18 cellular contexts compared by ENCODE assay signal in the genomic region with DNA sequence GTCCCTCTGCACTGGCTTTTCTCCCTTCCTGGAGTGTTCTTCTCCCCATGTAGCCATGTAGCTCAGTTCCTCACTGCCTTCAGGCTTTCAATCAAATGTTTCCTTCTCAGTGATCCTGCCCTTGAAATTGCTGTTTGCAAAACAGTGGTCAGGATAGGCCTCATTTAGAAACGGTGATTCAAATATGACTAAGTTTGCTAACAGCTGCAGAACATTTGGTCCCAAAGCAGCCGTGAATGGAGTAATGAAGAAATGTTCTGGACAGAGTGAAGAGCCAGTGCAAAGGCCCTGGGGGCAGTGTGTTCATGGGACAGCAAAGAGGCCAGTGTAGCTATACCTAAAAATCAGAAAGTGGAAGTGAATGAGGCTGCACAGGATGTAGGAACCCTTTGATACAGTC.
DNase-seq lines count a peak whose midpoint lies in the region; TF ChIP-seq lines count a peak whose summit lies in the region.
"Had no signal": no experiment of that assay in that cellular context is flagged by ENCODE, and none has a peak within 500 bp of the region (broad histone marks: within the 10 kb centered on the region; RNA-seq: fewer than 3 reads in every experiment).

No MANE protein-coding gene starts in this region.

- H3K9me3 Mint-ChIP-seq in nephron progenitor cell, result no peaks in the 10 kb centered on the region
- H3K9me3 Mint-ChIP-seq: activated B cell treated with CpG ODN at 0.5 μM for 24 hours; activated naive CD8-positive, alpha-beta T cell treated with anti-CD3 and anti-CD28 coated beads for 36 hours had no signal

- WGBS in hepatocyte (ENCODE audit: low lambda C conversion rate, missing lambda C conversion rate), result 86% methylated on average over 2 of the region's 2 CpGs

- in situ Hi-C loops in GM13976 (cut with MboI; ENCODE audit: low sequenced_read_pairs, unreplicated experiment), result no loop called here

- no peaks in the 10 kb centered on the region for H3K9me3 ChIP-seq in fibroblast of lung (ENCODE audit: control insufficient read depth, insufficient read depth, low read depth, low read length)
- no peaks in the 10 kb centered on the region for H3K9me3 ChIP-seq in hepatocyte (ENCODE audit: low read depth)
- H3K9me3 ChIP-seq: BLaER1 treated with 17β-estradiol and CSF1 and Interleukin-3, amounts not matched to agents 10 nM and 100 nM had no signal

- DNase-seq in GM03348 (ENCODE audit: low spot score), result peak; percentile 48
- DNase-seq in RPMI7951 (ENCODE audit: low read depth), result peak; percentile 96
- DNase-seq in fibroblast of lung (ENCODE audit: low read depth in 2 of 2), result peak; percentile 67 to 81
- no peak for DNase-seq in nephron progenitor cell
- DNase-seq in GM13976 (ENCODE audit: low spot score), result no peak
- DNase-seq in dermis blood vessel endothelial cell, result no peak
- DNase-seq in hepatocyte (ENCODE audit: low spot score), result no peak
- no peak for DNase-seq in activated CD4-positive, CD25-positive, alpha-beta regulatory T cell (lab: John Stamatoyannopoulos, UW)
- DNase-seq: activated B cell treated with CpG ODN at 0.5 μM for 24 hours; activated naive CD8-positive, alpha-beta T cell treated with anti-CD3 and anti-CD28 coated beads for 36 hours; dorsolateral prefrontal cortex; KG1; kidney glomerular epithelial cell; NCI-H2081; NK-92 treated with Interleukin-12 subunit alpha and Interleukin-12 subunit beta, amount 100 ng/mL, for 24 hours; stimulated activated CD4-positive, alpha-beta T cell treated with anti-CD3 and anti-CD28 coated beads, Interleukin-4, amount 100 ng/mL, for 1 hour; stimulated activated naive B cell treated with anti-CD40 and anti-IgM and Interleukin-4, amounts not matched to agents 10 μg/mL and 1 μg/mL and 100 μg/mL, for 72 hours had no signal

- H2AFZ ChIP-seq in fibroblast of lung (ENCODE audit: low read length) (no peak overlapping the region), hepatocyte (no peak overlapping the region)

- H4K20me1 ChIP-seq in fibroblast of lung (ENCODE audit: control insufficient read depth, extremely low read depth, insufficient read depth, low read length), result no peaks in the 10 kb centered on the region
- no peaks in the 10 kb centered on the region for H4K20me1 ChIP-seq in hepatocyte (ENCODE audit: insufficient read depth, poor library complexity, severe bottlenecking)
- H4K20me1 ChIP-seq: BLaER1 treated with 17β-estradiol and CSF1 and Interleukin-3, amounts not matched to agents 10 nM and 100 nM had no signal

- no peaks in the 10 kb centered on the region for H3K27me3 ChIP-seq in fibroblast of lung (ENCODE audit: control insufficient read depth, insufficient read depth, low read length)
- H3K27me3 ChIP-seq in hepatocyte, result no peaks in the 10 kb centered on the region
- H3K27me3 ChIP-seq: BLaER1 treated with 17β-estradiol and CSF1 and Interleukin-3, amounts not matched to agents 10 nM and 100 nM; dorsolateral prefrontal cortex had no signal

- peaks cover 22% of the 10 kb centered on the region for H3K36me3 Mint-ChIP-seq in nephron progenitor cell (ENCODE audit: low read depth)
- H3K36me3 Mint-ChIP-seq: activated naive CD8-positive, alpha-beta T cell treated with anti-CD3 and anti-CD28 coated beads for 36 hours; stimulated activated naive B cell treated with anti-CD40 and anti-IgM and Interleukin-4, amounts not matched to agents 10 μg/mL and 1 μg/mL and 100 μg/mL, for 72 hours had no signal

- H3K9me2 ChIP-seq in hepatocyte (replicated peaks; ENCODE audit: insufficient read depth), result no peaks in the 10 kb centered on the region

- H3K4me1 ChIP-seq in fibroblast of lung (ENCODE audit: control insufficient read depth, extremely low read depth, insufficient read depth, low read length) (no peaks in the 10 kb centered on the region), hepatocyte (ENCODE audit: insufficient read depth) (no peaks in the 10 kb centered on the region)

- H3K4me1 Mint-ChIP-seq in nephron progenitor cell, result peaks cover 22% of the 10 kb centered on the region
- H3K4me1 Mint-ChIP-seq: activated B cell treated with CpG ODN at 0.5 μM for 24 hours; activated naive CD8-positive, alpha-beta T cell treated with anti-CD3 and anti-CD28 coated beads for 36 hours; stimulated activated naive B cell treated with anti-CD40 and anti-IgM and Interleukin-4, amounts not matched to agents 10 μg/mL and 1 μg/mL and 100 μg/mL, for 72 hours had no signal

- H3K27ac Mint-ChIP-seq in nephron progenitor cell, result peak overlapping the region; percentile 83
- H3K27ac Mint-ChIP-seq: activated B cell treated with CpG ODN at 0.5 μM for 24 hours; activated naive CD8-positive, alpha-beta T cell treated with anti-CD3 and anti-CD28 coated beads for 36 hours; stimulated activated naive B cell treated with anti-CD40 and anti-IgM and Interleukin-4, amounts not matched to agents 10 μg/mL and 1 μg/mL and 100 μg/mL, for 72 hours had no signal

- H3K36me3 ChIP-seq in fibroblast of lung (ENCODE audit: control insufficient read depth, insufficient read depth, low read length) (no peaks in the 10 kb centered on the region), hepatocyte (replicated peaks; ENCODE audit: insufficient read depth, low read depth) (no peaks in the 10 kb centered on the region)

- H3K27ac ChIP-seq in fibroblast of lung (ENCODE audit: insufficient read depth, low read length) (no peak overlapping the region), hepatocyte (no peak overlapping the region)
- H3K27ac ChIP-seq: BLaER1 treated with 17β-estradiol and CSF1 and Interleukin-3, amounts not matched to agents 10 nM and 100 nM; dorsolateral prefrontal cortex had no signal

- no peak overlapping the region for H3K4me2 ChIP-seq in fibroblast of lung (ENCODE audit: extremely low read depth, insufficient read depth, low read length)
- H3K4me2 ChIP-seq in hepatocyte, result no peak overlapping the region

- peaks cover 2% of the 10 kb centered on the region for H3K27me3 Mint-ChIP-seq in nephron progenitor cell (ENCODE audit: low read depth, poor library complexity)
- H3K27me3 Mint-ChIP-seq: stimulated activated naive B cell treated with anti-CD40 and anti-IgM and Interleukin-4, amounts not matched to agents 10 μg/mL and 1 μg/mL and 100 μg/mL, for 72 hours had no signal

- no peaks in the 10 kb centered on the region for H3K79me2 ChIP-seq in fibroblast of lung (ENCODE audit: control insufficient read depth, insufficient read depth, low read length)
- H3K79me2 ChIP-seq in hepatocyte, result no peaks in the 10 kb centered on the region

- H3K9ac ChIP-seq in fibroblast of lung (ENCODE audit: insufficient read depth, low read length), result no peak overlapping the region
- H3K9ac ChIP-seq: BLaER1 treated with 17β-estradiol and CSF1 and Interleukin-3, amounts not matched to agents 10 nM and 100 nM had no signal

- H3K4me3 Mint-ChIP-seq in nephron progenitor cell, result no peak overlapping the region
- H3K4me3 Mint-ChIP-seq: activated B cell treated with CpG ODN at 0.5 μM for 24 hours; activated naive CD8-positive, alpha-beta T cell treated with anti-CD3 and anti-CD28 coated beads for 36 hours; stimulated activated naive B cell treated with anti-CD40 and anti-IgM and Interleukin-4, amounts not matched to agents 10 μg/mL and 1 μg/mL and 100 μg/mL, for 72 hours had no signal

- H3K4me3 ChIP-seq in fibroblast of lung (replicated peaks in 1 of 4; ENCODE audit: control extremely low read depth in 1 of 4, insufficient read depth in 1 of 4, low read depth in 3 of 4, low read length in 4 of 4) (no peak overlapping the region), hepatocyte (no peak overlapping the region)
- H3K4me3 ChIP-seq: BLaER1 treated with 17β-estradiol and CSF1 and Interleukin-3, amounts not matched to agents 10 nM and 100 nM; dorsolateral prefrontal cortex had no signal

- TF ChIP-seq CTCF in fibroblast of lung (conservative IDR thresholded peaks at IDR 0.05 in 1 of 2, IDR thresholded peaks at IDR 0.05 in 1 of 2; ENCODE audit: low read depth in 1 of 2, low read length in 2 of 2) (no peak), nephron progenitor cell (IDR thresholded peaks at IDR 0.05) (no peak), GM13976 (IDR thresholded peaks at IDR 0.05; ENCODE audit: borderline replicate concordance, control extremely low read depth, extremely low read depth, insufficient read depth, missing control alignments) (no peak), hepatocyte (IDR thresholded peaks at IDR 0.05; ENCODE audit: poor library complexity) (no peak)

Comparison
In these comparisons a context has a peak if more than half of its experiments do, and no peak if none do; other contexts are left out.
1. DNase-seq: peak in GM03348 (single experiment), RPMI7951 (single experiment) and fibroblast of lung (2 of 2); none in nephron progenitor cell (single experiment), GM13976 (single experiment), dermis blood vessel endothelial cell (single experiment), hepatocyte (single experiment) and activated CD4-positive, CD25-positive, alpha-beta regulatory T cell (0 of 4).